ENCODE assay signal across 1 cellular context in genomic region chr16:28846933-28847273, GRCh38.
TF ChIP-seq lines count a peak whose summit lies in the region.

No MANE protein-coding gene starts in this region.

TF ChIP-seq in K562, 482 proteins besides CTCF, POLR2A, EP300 and RAD21:
- no peak for TF ChIP-seq CEBPB (tag; IDR thresholded peaks at IDR 0.05)
- no peak for TF ChIP-seq ZKSCAN1 (IDR thresholded peaks at IDR 0.05; ENCODE audit: low read depth, low read length)
- no peak for TF ChIP-seq JUN (IDR thresholded peaks at IDR 0.05; ENCODE audit: borderline replicate concordance, low read depth, low read length)
- TF ChIP-seq JUN (CRISPR knock-in tag; IDR thresholded peaks at IDR 0.05; ENCODE audit: borderline replicate concordance) = no peak
- no peak for TF ChIP-seq DMBX1 (CRISPR knock-in tag; IDR thresholded peaks at IDR 0.05; ENCODE audit: borderline replicate concordance)
- TF ChIP-seq TAF9B (IDR thresholded peaks at IDR 0.05; ENCODE audit: partially characterized antibody) = no peak
- TF ChIP-seq RBM25 (IDR thresholded peaks at IDR 0.05; ENCODE audit: low read depth, low read length, severe bottlenecking) = peak; percentile 1
- no peak for TF ChIP-seq FOXO4 (CRISPR knock-in tag; IDR thresholded peaks at IDR 0.05)
- no peak for TF ChIP-seq RFX7 (CRISPR knock-in tag; IDR thresholded peaks at IDR 0.05)
- TF ChIP-seq ADNP (tag; IDR thresholded peaks at IDR 0.05) = peak; percentile 96
- no peak for TF ChIP-seq THAP7 (CRISPR knock-in tag; IDR thresholded peaks at IDR 0.05)
- TF ChIP-seq ZNF707 (CRISPR knock-in tag; conservative IDR thresholded peaks at IDR 0.05) = no peak
- no peak for TF ChIP-seq PPARD (CRISPR knock-in tag; IDR thresholded peaks at IDR 0.05)
- TF ChIP-seq COPS2 (conservative IDR thresholded peaks at IDR 0.05) = no peak
- no peak for TF ChIP-seq TFAM (CRISPR knock-in tag; conservative IDR thresholded peaks at IDR 0.05)
- TF ChIP-seq, protein P1, sequence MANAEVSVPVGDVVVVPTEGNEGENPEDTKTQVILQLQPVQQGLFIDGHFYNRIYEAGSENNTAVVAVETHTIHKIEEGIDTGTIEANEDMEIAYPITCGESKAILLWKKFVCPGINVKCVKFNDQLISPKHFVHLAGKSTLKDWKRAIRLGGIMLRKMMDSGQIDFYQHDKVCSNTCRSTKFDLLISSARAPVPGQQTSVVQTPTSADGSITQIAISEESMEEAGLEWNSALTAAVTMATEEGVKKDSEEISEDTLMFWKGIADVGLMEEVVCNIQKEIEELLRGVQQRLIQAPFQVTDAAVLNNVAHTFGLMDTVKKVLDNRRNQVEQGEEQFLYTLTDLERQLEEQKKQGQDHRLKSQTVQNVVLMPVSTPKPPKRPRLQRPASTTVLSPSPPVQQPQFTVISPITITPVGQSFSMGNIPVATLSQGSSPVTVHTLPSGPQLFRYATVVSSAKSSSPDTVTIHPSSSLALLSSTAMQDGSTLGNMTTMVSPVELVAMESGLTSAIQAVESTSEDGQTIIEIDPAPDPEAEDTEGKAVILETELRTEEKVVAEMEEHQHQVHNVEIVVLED (CRISPR knock-in tag; IDR thresholded peaks at IDR 0.05) = no peak
- no peak for TF ChIP-seq ZBTB1 (CRISPR knock-in tag; IDR thresholded peaks at IDR 0.05; ENCODE audit: borderline replicate concordance, low read depth)
- TF ChIP-seq CEBPG (CRISPR knock-in tag; IDR thresholded peaks at IDR 0.05) = no peak
- TF ChIP-seq CEBPG (tag; conservative IDR thresholded peaks at IDR 0.05 in 1 of 2, IDR thresholded peaks at IDR 0.05 in 1 of 2) = no peak
- TF ChIP-seq ELF1 (tag; IDR thresholded peaks at IDR 0.05) = no peak
- TF ChIP-seq SMARCE1 (IDR thresholded peaks at IDR 0.05) = no peak
- TF ChIP-seq, protein P2, sequence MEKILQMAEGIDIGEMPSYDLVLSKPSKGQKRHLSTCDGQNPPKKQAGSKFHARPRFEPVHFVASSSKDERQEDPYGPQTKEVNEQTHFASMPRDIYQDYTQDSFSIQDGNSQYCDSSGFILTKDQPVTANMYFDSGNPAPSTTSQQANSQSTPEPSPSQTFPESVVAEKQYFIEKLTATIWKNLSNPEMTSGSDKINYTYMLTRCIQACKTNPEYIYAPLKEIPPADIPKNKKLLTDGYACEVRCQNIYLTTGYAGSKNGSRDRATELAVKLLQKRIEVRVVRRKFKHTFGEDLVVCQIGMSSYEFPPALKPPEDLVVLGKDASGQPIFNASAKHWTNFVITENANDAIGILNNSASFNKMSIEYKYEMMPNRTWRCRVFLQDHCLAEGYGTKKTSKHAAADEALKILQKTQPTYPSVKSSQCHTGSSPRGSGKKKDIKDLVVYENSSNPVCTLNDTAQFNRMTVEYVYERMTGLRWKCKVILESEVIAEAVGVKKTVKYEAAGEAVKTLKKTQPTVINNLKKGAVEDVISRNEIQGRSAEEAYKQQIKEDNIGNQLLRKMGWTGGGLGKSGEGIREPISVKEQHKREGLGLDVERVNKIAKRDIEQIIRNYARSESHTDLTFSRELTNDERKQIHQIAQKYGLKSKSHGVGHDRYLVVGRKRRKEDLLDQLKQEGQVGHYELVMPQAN (IDR thresholded peaks at IDR 0.05; ENCODE audit: borderline replicate concordance) = 0 out of 2 replicates have a peak, but pooled peaks have one; percentile 40
- no peak for TF ChIP-seq GATAD2B (IDR thresholded peaks at IDR 0.05; ENCODE audit: borderline replicate concordance)
- TF ChIP-seq HMG20B (CRISPR knock-in tag; IDR thresholded peaks at IDR 0.05) = no peak
- no peak for TF ChIP-seq BRD4 (IDR thresholded peaks at IDR 0.05)
- no peak for TF ChIP-seq ZNF785 (CRISPR knock-in tag; IDR thresholded peaks at IDR 0.05)
- TF ChIP-seq PTBP1 (IDR thresholded peaks at IDR 0.05; ENCODE audit: low read depth, low read length) = 0 out of 2 replicates have a peak, but pooled peaks have one; percentile 4
- TF ChIP-seq ZNF583 (CRISPR knock-in tag; IDR thresholded peaks at IDR 0.05) = no peak
- 0 out of 2 replicates have a peak, but pooled peaks have one; percentile 2 for TF ChIP-seq ZNF121 (CRISPR knock-in tag; conservative IDR thresholded peaks at IDR 0.05)
- TF ChIP-seq CEBPZ (IDR thresholded peaks at IDR 0.05; ENCODE audit: borderline replicate concordance, low read depth, low read length) = no peak
- no peak for TF ChIP-seq SRSF9 (IDR thresholded peaks at IDR 0.05; ENCODE audit: borderline replicate concordance, low read depth, low read length)
- TF ChIP-seq ARID1B (IDR thresholded peaks at IDR 0.05) = no peak
